ENCODE assay signal across 7 cellular contexts in genomic region chr16:8866118-8866883, GRCh38.
A peak's percentile ranks its signal among the peaks of the same experiment; 100 is the strongest.
DNase-seq lines count a peak whose midpoint lies in the region; ATAC-seq lines count a peak whose summit lies in the region.

No MANE protein-coding gene starts in this region.

- peak overlapping the region; percentile 77 for H3K9ac ChIP-seq in iPS-18a (ENCODE audit: low read length)

- peak; percentile 43 for DNase-seq in HuH-7.5 (ENCODE audit: low spot score)
- no peak for DNase-seq in stimulated activated CD8-positive, alpha-beta memory T cell treated with anti-CD3 and anti-CD28 coated beads, Interleukin-4, amount 100 ng/mL, for 48 hours

- ATAC-seq in GM21786 (IDR thresholded peaks at IDR 0.05; ENCODE audit: unreplicated experiment) (no peak), HG03432 (IDR thresholded peaks at IDR 0.05; ENCODE audit: unreplicated experiment) (no peak)

- no peaks in the 10 kb centered on the region for H3K9me3 ChIP-seq in iPS-18a (ENCODE audit: control insufficient read depth, low read depth, low read length)

- H3K27ac ChIP-seq in angular gyrus (ENCODE audit: low read depth, low read length) (peak overlapping the region; percentile 70), iPS-18a (ENCODE audit: low read length) (peak overlapping the region; percentile 8), skin epidermis (peak overlapping the region in 14 of 21 experiments; percentile 37 to 89 (median 80))

- H3K4me3 ChIP-seq in iPS-18a (ENCODE audit: low read length): peak overlapping the region; percentile 83
- H3K4me3 ChIP-seq in skin epidermis: peak overlapping the region; percentile 59 to 91 (median 73)

- peaks cover 2% of the 10 kb centered on the region for H3K36me3 ChIP-seq in iPS-18a (ENCODE audit: control insufficient read depth, low read depth, low read length)

- peaks cover 24% of the 10 kb centered on the region for H3K4me1 ChIP-seq in iPS-18a (ENCODE audit: control insufficient read depth, low read depth, low read length)

- no peaks in the 10 kb centered on the region for H3K27me3 ChIP-seq in iPS-18a (ENCODE audit: control insufficient read depth, insufficient read depth, low read length)

Comparison
In these comparisons a context has a peak if more than half of its experiments do, and no peak if none do; other contexts are left out.
1. H3K27ac ChIP-seq: peak in every context shown above with its lines; median percentile 80 in skin epidermis; 70 in angular gyrus; 8 in iPS-18a.